Comparison of ENCODE assay signal across 2 cellular contexts in genomic region chr10:46878743-46879142, GRCh38. TPM values are rescaled to one million over a fixed set of nuclear protein-coding genes. Genes with fewer than 3 reads are reported as not detected.
"Had no signal": no experiment of that assay in that cellular context is flagged by ENCODE, and none has a peak within 500 bp of the region (broad histone marks: within the 10 kb centered on the region; RNA-seq: fewer than 3 reads in every experiment).

No MANE protein-coding gene starts in this region.

RNA-seq across cellular contexts. Expression of gene PTPN20, which starts 32.5 kb away (rescaled TPM):
- total RNA-seq: osteocyte had no signal
- polyA plus RNA-seq: mammary epithelial cell had no signal
